Comparison of ENCODE assay signal across 11 cellular contexts in genomic region chrX:149312097-149312496, GRCh38.
"Had no signal": no experiment of that assay in that cellular context is flagged by ENCODE, and none has a peak within 500 bp of the region (broad histone marks: within the 10 kb centered on the region; RNA-seq: fewer than 3 reads in every experiment).

No MANE protein-coding gene starts in this region.

- H3K27ac ChIP-seq: GM23248 had no signal

- H3K4me3 ChIP-seq: GM23248, GM23338, HAP-1 had no signal

- ATAC-seq: GM23338, HCT116 had no signal

- H3K9ac ChIP-seq: GM23248 had no signal

- H3K4me1 ChIP-seq: HAP-1 had no signal

- H3K36me3 ChIP-seq: HAP-1 had no signal

- H3K4me3 Mint-ChIP-seq: GM23338, H9, HFFc6 had no signal

- H3K4me1 Mint-ChIP-seq: GM23338, H9 had no signal

- H3K9me3 ChIP-seq: HAP-1 had no signal

- FAIRE-seq: H1, H54 had no signal

- H3K4me2 ChIP-seq: GM23338 had no signal

- H2AFZ ChIP-seq: GM23248, GM23338 had no signal

- DNase-seq: GM23248, GOT3, H7, H9, HCEC 1CT, HFFc6 had no signal

- H3K9me3 Mint-ChIP-seq: HFFc6 had no signal

- H3K27ac Mint-ChIP-seq: GM23338, H9, HFFc6 had no signal
